ENCODE assay signal across 14 cellular contexts in the genomic region with DNA sequence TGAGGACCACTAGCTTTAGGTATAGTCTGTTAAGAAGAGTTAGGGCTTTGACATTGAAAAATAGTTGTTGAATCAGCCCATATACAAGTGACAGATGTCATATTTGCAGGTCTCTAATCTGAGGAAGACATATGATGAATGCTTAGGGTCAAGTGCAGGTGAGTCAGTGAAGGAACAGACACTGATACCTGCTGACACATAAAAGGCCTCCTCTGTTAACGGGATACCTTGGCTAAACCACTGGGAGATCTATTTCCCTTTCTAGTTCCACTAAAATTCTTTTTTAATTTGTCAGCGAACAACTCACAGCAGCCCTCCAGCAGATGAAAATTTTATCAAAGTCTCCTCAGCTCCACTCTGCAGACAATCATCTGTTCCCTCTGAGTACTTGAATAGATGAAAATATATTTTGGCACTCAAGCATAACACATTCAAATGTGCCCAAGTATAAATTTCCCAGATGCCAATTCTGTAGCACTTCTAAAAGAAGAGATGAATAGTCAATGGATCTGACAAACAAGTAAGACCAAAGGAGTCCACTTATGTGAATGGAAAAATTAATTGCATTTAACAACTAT.
DNase-seq lines count a peak whose midpoint lies in the region; ATAC-seq, FAIRE-seq and TF ChIP-seq lines count a peak whose summit lies in the region.
"Had no signal": no experiment of that assay in that cellular context is flagged by ENCODE, and none has a peak within 500 bp of the region (broad histone marks: within the 10 kb centered on the region; RNA-seq: fewer than 3 reads in every experiment).

No MANE protein-coding gene starts in this region.

- peaks cover 14% of the 10 kb centered on the region for H3K4me1 ChIP-seq in RWPE2 (ENCODE audit: insufficient read depth, poor library complexity, severe bottlenecking)

- no peaks in the 10 kb centered on the region for H3K36me3 ChIP-seq in RWPE2 (ENCODE audit: low read depth)

- TF ChIP-seq CTCF in RWPE2 (IDR thresholded peaks at IDR 0.05; ENCODE audit: poor library complexity, severe bottlenecking): no peak

- FAIRE-seq in GM19239 (lab: Jason Lieb, UNC): no peak
- FAIRE-seq: H1 had no signal

- no peak overlapping the region for H3K4me3 ChIP-seq in RWPE2 (ENCODE audit: severe bottlenecking)

- peak; percentile 7 for DNase-seq in DMS53 treated with DMSO at 0.1 percent for 48 hours (lab: John Stamatoyannopoulos, UW; ENCODE audit: unreplicated experiment)
- DNase-seq in HT1080 (ENCODE audit: low read depth): peak; percentile 45
- no peak for DNase-seq in RWPE2 (ENCODE audit: low spot score)
- DNase-seq in middle frontal gyrus (ENCODE audit: extremely low spot score, low spot score): peak; percentile 53
- DNase-seq in stimulated activated CD4-positive, alpha-beta T cell treated with anti-CD3 and anti-CD28 coated beads, Interleukin-2, amount 100 ng/mL, for 24 hours: no peak
- DNase-seq in GM19239 (ENCODE audit: insufficient read length, low spot score): no peak
- DNase-seq: Caco-2, DMS153, MM.1S, NCI-H1092 treated with DMSO at 0.1 percent for 48 hours, NCI-H1694 treated with DMSO at 0.1 percent for 48 hours, NCI-H510A had no signal

- peak; percentile 84 for ATAC-seq in RWPE2 (ENCODE audit: low read depth)
- no peak for ATAC-seq in HG02678 (IDR thresholded peaks at IDR 0.05; ENCODE audit: unreplicated experiment)

- no peaks in the 10 kb centered on the region for H3K9me3 ChIP-seq in RWPE2 (ENCODE audit: severe bottlenecking)
- H3K9me3 ChIP-seq: Caco-2 had no signal

- no peaks in the 10 kb centered on the region for H3K27me3 ChIP-seq in RWPE2 (ENCODE audit: insufficient read depth, poor library complexity, severe bottlenecking)

- no peak overlapping the region for H3K27ac ChIP-seq in RWPE2 (ENCODE audit: poor library complexity, severe bottlenecking)

Comparison
In these comparisons a context has a peak if more than half of its experiments do, and no peak if none do; other contexts are left out.
1. DNase-seq: peak in DMS53 treated with DMSO at 0.1 percent for 48 hours (single experiment), HT1080 (single experiment) and middle frontal gyrus (single experiment); none in RWPE2 (single experiment), stimulated activated CD4-positive, alpha-beta T cell treated with anti-CD3 and anti-CD28 coated beads, Interleukin-2, amount 100 ng/mL, for 24 hours (0 of 2) and GM19239 (single experiment).